18 cellular contexts compared by ENCODE assay signal in the genomic region with DNA sequence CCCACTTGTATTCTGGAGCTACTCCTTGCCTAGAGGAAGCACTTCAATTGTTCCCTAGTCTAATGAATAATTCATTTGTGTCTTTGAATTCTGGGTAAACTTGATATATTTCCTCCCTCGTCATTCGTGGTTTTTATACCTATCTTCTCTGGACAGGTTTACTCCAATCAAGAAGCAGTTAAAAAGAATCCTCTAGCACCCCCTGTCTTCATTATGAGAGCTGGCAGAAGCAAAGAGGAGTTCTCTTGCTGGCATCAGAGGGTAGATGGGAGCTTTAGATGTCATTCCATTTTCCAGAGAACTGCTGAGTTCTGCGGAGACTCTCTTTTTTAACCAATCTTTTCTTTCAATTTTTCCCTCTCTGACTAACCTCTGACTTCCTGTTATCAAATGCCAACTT.
"Had no signal": no experiment of that assay in that cellular context is flagged by ENCODE, and none has a peak within 500 bp of the region (broad histone marks: within the 10 kb centered on the region; RNA-seq: fewer than 3 reads in every experiment).

No MANE protein-coding gene starts in this region.

- ATAC-seq: activated naive CD4-positive, alpha-beta T cell treated with anti-CD3 and anti-CD28 coated beads, Interleukin-2, amount 50 U/mL, for 72 hours; activated T-helper 17 cell treated with anti-CD3 and anti-CD28 coated beads, Interleukin-2, amount 50 U/mL, for 72 hours; foreskin keratinocyte; left lung; naive thymus-derived CD8-positive, alpha-beta T cell; sciatic nerve had no signal

- H3K9me3 ChIP-seq: thoracic aorta had no signal

- H3K4me1 ChIP-seq: foreskin keratinocyte, left lung, upper lobe of left lung had no signal

- H3K4me3 ChIP-seq: left lung, lung, thoracic aorta, upper lobe of left lung had no signal

- H3K27me3 ChIP-seq: foreskin keratinocyte, left lung, upper lobe of left lung had no signal

- H3K27ac ChIP-seq: foreskin keratinocyte, left lung, thoracic aorta, upper lobe of left lung, WERI-Rb-1 had no signal

- DNase-seq: activated CD4-positive, alpha-beta T cell treated with anti-CD3 and anti-CD28 coated beads for 1 hour; activated CD8-positive, alpha-beta memory T cell treated with anti-CD3 and anti-CD28 coated beads for 24 hours; activated CD8-positive, alpha-beta memory T cell treated with anti-CD3 and anti-CD28 coated beads, Interleukin-2, amount 50 U/mL, for 4 hours; activated T-cell treated with anti-CD3 and anti-CD28 coated beads, Interleukin-2, amount 50 U/mL, for 24 hours; aorta; effector CD4-positive, alpha-beta T cell; foreskin keratinocyte; kidney glomerular epithelial cell; left lung; naive thymus-derived CD8-positive, alpha-beta T cell; small intestine; upper lobe of left lung; WERI-Rb-1 had no signal

- H3K36me3 ChIP-seq: left lung, thoracic aorta, upper lobe of left lung, WERI-Rb-1 had no signal
